10 cellular contexts compared by ENCODE assay signal in the genomic region with DNA sequence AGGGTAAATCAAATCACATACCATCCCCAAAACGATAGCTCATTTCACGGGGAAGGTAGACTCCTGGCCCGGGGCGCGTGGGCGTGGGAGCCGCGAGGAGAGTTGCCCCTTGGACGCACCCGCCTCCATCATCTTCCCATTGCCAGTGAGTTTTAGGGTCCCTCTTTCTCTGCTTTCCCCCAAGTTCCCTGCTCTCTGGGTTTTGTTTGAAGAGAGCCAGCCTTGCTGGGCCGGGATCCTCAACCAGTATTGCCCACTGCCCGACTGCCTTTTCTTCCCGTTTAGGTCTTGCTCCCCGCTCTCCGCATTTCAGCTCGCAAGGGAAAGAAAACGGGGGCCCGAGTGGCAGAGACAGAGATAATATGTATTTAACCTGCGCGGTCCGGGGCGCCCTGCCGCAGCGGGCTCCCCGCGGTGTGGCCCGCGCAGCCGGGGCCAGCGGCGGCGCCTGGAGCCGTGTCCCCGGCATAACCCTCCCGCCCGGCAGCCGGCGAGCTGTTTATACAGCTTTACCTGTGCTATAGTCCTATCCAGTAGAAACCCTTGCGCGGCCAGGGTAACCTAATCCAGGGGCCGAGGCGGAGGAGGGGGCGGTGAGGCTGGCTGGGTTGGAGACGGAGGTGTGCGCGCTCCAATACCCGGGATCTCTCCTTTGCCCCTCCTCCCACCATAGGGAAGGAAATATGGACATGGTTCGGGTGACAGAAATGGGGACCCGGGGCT. TPM values are rescaled to one million over a fixed set of nuclear protein-coding genes. Genes with fewer than 3 reads are reported as not detected.
DNase-seq lines count a peak whose midpoint lies in the region; ATAC-seq and TF ChIP-seq lines count a peak whose summit lies in the region.
"Had no signal": no experiment of that assay in that cellular context is flagged by ENCODE, and none has a peak within 500 bp of the region (broad histone marks: within the 10 kb centered on the region; RNA-seq: fewer than 3 reads in every experiment).

No MANE protein-coding gene starts in this region.

- H3K27me3 Mint-ChIP-seq in CD4-positive, alpha-beta T cell: peaks cover 77% of the 10 kb centered on the region
- H3K27me3 Mint-ChIP-seq in central memory CD8-positive, alpha-beta T cell: peaks cover 69% of the 10 kb centered on the region
- H3K27me3 Mint-ChIP-seq in nephron (ENCODE audit: low read depth): peaks cover 100% of the 10 kb centered on the region

- H3K27ac Mint-ChIP-seq in CD4-positive, alpha-beta T cell: peak overlapping the region; percentile 58
- H3K27ac Mint-ChIP-seq in central memory CD8-positive, alpha-beta T cell (ENCODE audit: low read depth): peak overlapping the region; percentile 79
- H3K27ac Mint-ChIP-seq in nephron: peak overlapping the region in 1 of 3 experiments; percentile 42

- no peaks in the 10 kb centered on the region for H3K9me3 ChIP-seq in CD4-positive, alpha-beta T cell (ENCODE audit: control insufficient read depth, low read length)

- H3K9me3 Mint-ChIP-seq in CD4-positive, alpha-beta T cell: no peaks in the 10 kb centered on the region
- no peaks in the 10 kb centered on the region for H3K9me3 Mint-ChIP-seq in central memory CD8-positive, alpha-beta T cell
- peaks cover 3% of the 10 kb centered on the region for H3K9me3 Mint-ChIP-seq in nephron

- peaks cover 88% of the 10 kb centered on the region for H3K27me3 ChIP-seq in CD4-positive, alpha-beta T cell (ENCODE audit: control insufficient read depth, insufficient read depth, low read length)

- CTCF ChIA-PET in CD4-positive, alpha-beta T cell (lab: Charles Lee): no interaction called here

- intact Hi-C loops in CD4-positive, alpha-beta T cell (cut with DNase I, micrococcal nuclease): no loop called here

- H3K4me1 Mint-ChIP-seq in CD4-positive, alpha-beta T cell (ENCODE audit: low read depth): peaks cover 71% of the 10 kb centered on the region
- peaks cover 78% of the 10 kb centered on the region for H3K4me1 Mint-ChIP-seq in central memory CD8-positive, alpha-beta T cell
- peaks cover 40% of the 10 kb centered on the region for H3K4me1 Mint-ChIP-seq in nephron

- no peak for TF ChIP-seq CTCF in CD4-positive, alpha-beta T cell (IDR thresholded peaks at IDR 0.05)
- TF ChIP-seq CTCF in nephron (IDR thresholded peaks at IDR 0.05; ENCODE audit: unreplicated experiment in 3 of 3): no peak

- no peak for ATAC-seq in CD4-positive, alpha-beta T cell (ENCODE audit: poor library complexity)
- ATAC-seq in central memory CD8-positive, alpha-beta T cell (replicated peaks; ENCODE audit: extremely low read depth, poor library complexity, severe bottlenecking): no peak
- no peak for ATAC-seq in GM21367 (IDR thresholded peaks at IDR 0.05; ENCODE audit: unreplicated experiment)

- DNase-seq in CD4-positive, alpha-beta T cell: no peak
- peak; percentile 67 for DNase-seq in HuH-7 (ENCODE audit: low spot score)
- no peak for DNase-seq in central memory CD8-positive, alpha-beta T cell (ENCODE audit: low spot score in 2 of 2)
- DNase-seq in effector CD4-positive, alpha-beta T cell: no peak
- no peak for DNase-seq in medulla oblongata (ENCODE audit: extremely low spot score)
- no peak for DNase-seq in AML-193 (lab: John Stamatoyannopoulos, UW)
- DNase-seq: erythroblast, T1000 had no signal

- no peak overlapping the region for H3K27ac ChIP-seq in CD4-positive, alpha-beta T cell (ENCODE audit: low read depth, low read length)

- no peak overlapping the region for H3K4me3 Mint-ChIP-seq in CD4-positive, alpha-beta T cell
- H3K4me3 Mint-ChIP-seq in central memory CD8-positive, alpha-beta T cell: peak overlapping the region; percentile 70
- peak overlapping the region; percentile 51 to 73 (median 69) for H3K4me3 Mint-ChIP-seq in nephron

- H3K36me3 Mint-ChIP-seq in CD4-positive, alpha-beta T cell (ENCODE audit: low read depth): peaks cover 6% of the 10 kb centered on the region
- H3K36me3 Mint-ChIP-seq in central memory CD8-positive, alpha-beta T cell (ENCODE audit: insufficient read depth): peaks cover 31% of the 10 kb centered on the region
- H3K36me3 Mint-ChIP-seq in nephron (ENCODE audit: low read depth): no peaks in the 10 kb centered on the region

- POLR2A ChIA-PET in CD4-positive, alpha-beta T cell (lab: Charles Lee): interaction anchor here (0.7 to 5.0 kb wide), 4 partner anchors 11 to 428 kb away, joined by 3 to 37 read pairs (median 5); no protein-coding TSS in a partner anchor

RNA-seq across cellular contexts. Expression of a gene that starts 5.2 kb away (rescaled TPM):
- total RNA-seq in CD4-positive, alpha-beta T cell: 100 to 1,000 TPM; 128 to 141 TPM
